In the genomic region with DNA sequence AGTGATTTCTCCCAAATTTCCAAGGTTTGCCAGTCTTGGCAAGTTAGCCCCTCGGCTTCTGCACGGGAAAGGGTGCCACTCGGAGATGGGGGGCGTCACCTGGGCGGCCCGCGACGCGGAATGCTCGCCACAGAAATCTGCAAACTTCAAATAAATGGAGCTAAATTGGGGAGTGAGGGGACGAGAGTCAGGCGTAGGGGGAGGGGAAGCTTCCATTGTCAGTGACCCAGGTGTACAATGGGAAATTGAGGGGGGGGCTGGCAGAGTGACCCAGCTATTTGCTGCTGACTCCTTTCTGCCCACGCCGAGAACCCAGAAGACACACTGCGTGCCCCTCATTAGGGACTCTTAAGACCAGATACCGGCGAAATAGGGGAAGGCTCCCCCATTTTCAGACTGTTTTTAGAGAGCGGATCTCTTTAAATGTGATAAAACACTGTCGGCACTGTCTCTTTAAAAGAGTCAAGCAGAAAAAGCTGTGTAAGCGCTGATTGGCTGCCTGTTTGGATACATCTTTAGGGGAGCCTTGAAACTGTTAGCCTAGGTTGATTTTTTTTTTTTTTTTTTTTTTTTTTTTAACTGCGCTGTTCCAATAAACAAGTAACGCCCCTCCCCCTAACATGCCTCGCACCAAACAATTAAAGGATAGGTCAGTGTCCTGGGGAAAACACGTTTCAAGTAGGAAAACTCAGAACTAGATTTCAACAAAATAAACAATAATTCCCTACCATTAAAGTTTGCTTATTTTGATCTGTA, we compare ENCODE assay signal across 8 cellular contexts. TPM values are rescaled to one million over a fixed set of nuclear protein-coding genes. Genes with fewer than 3 reads are reported as not detected.
DNase-seq lines count a peak whose midpoint lies in the region; ATAC-seq and TF ChIP-seq lines count a peak whose summit lies in the region.

No MANE protein-coding gene starts in this region.

- H3K36me3 Mint-ChIP-seq in activated CD4-positive, alpha-beta memory T cell treated with anti-CD3 and anti-CD28 coated beads, Interleukin-2, amount 10 ng/mL, durations not matched to agents 7 days and 5 days (ENCODE audit: low read depth): peaks cover 22% of the 10 kb centered on the region

- TF ChIP-seq CTCF in left lung (IDR thresholded peaks at IDR 0.05): no peak

- peak overlapping the region; percentile 81 for H3K4me3 ChIP-seq in ectodermal cell (ENCODE audit: insufficient read depth, low read depth, low read length)
- H3K4me3 ChIP-seq in left lung: peak overlapping the region; percentile 59 to 73

- CTCF ChIA-PET in activated CD4-positive, alpha-beta memory T cell treated with anti-CD3 and anti-CD28 coated beads, Interleukin-2, amount 10 ng/mL, durations not matched to agents 7 days and 5 days (lab: Charles Lee): interaction anchor here (0.7 to 6.7 kb wide), 7 partner anchors 73 to 226 kb away, joined by 3 to 104 read pairs (median 4); no protein-coding TSS in a partner anchor

- no peaks in the 10 kb centered on the region for H3K27me3 ChIP-seq in ectodermal cell (ENCODE audit: control insufficient read depth, insufficient read depth, low read length, poor library complexity, severe bottlenecking)
- peaks cover 0 to 8% of the 10 kb centered on the region in 2 donors for H3K27me3 ChIP-seq in left lung

- DNase-seq in 8988T: peak; percentile 63
- DNase-seq in HS-5 (ENCODE audit: low read depth): peak; percentile 68
- DNase-seq in NCI-H82 (lab: John Stamatoyannopoulos, UW): peak; percentile 98
- peak; percentile 77 for DNase-seq in activated CD4-positive, alpha-beta memory T cell treated with anti-CD3 and anti-CD28 coated beads, Interleukin-2, amount 10 ng/mL, durations not matched to agents 7 days and 5 days
- peak in 1 of 2 donors; percentile 68 for DNase-seq in left lung
- DNase-seq in stimulated activated CD4-positive, alpha-beta T cell treated with anti-CD3 and anti-CD28 coated beads, Interleukin-4, amount 100 ng/mL, for 1 hour: peak; percentile 44

- H3K4me1 ChIP-seq in ectodermal cell (ENCODE audit: control insufficient read depth, insufficient read depth, low read length) (peaks cover 30% of the 10 kb centered on the region), left lung (peaks cover 18 to 52% of the 10 kb centered on the region in 2 donors)

- WGBS in ectodermal cell, 2 experiments: 0 to 1% methylated on average over 23 of the region's 24 CpGs

- no peaks in the 10 kb centered on the region for H3K9me3 ChIP-seq in ectodermal cell (ENCODE audit: control insufficient read depth, low read length)
- no peaks in the 10 kb centered on the region for H3K9me3 ChIP-seq in left lung

- H3K36me3 ChIP-seq in ectodermal cell (ENCODE audit: control insufficient read depth, insufficient read depth, low read length): no peaks in the 10 kb centered on the region
- H3K36me3 ChIP-seq in left lung: no peaks in the 10 kb centered on the region

- POLR2A ChIA-PET in activated CD4-positive, alpha-beta memory T cell treated with anti-CD3 and anti-CD28 coated beads, Interleukin-2, amount 10 ng/mL, durations not matched to agents 7 days and 5 days (lab: Charles Lee): interaction anchor here (0.6 to 2.5 kb wide), 14 partner anchors 21 to 462 kb away, joined by 3 to 60 read pairs (median 4); a partner anchor contains a TSS

- peak overlapping the region; percentile 95 for H3K27ac ChIP-seq in ectodermal cell (ENCODE audit: insufficient read depth, low read depth, low read length, poor library complexity, severe bottlenecking)
- H3K27ac ChIP-seq in left lung: peak overlapping the region; percentile 82 to 85

- H3K27me3 Mint-ChIP-seq in activated CD4-positive, alpha-beta memory T cell treated with anti-CD3 and anti-CD28 coated beads, Interleukin-2, amount 10 ng/mL, durations not matched to agents 7 days and 5 days: no peaks in the 10 kb centered on the region

- ATAC-seq in GM18517 (IDR thresholded peaks at IDR 0.05; ENCODE audit: unreplicated experiment) (peak; percentile 53), left lung (peak; percentile 73)

- intact Hi-C loops in left lung (cut with DNase I): loop anchor here in 1 of 2 donors (5.0 to 10.0 kb wide), 2 partner anchors 80 to 93 kb away; no protein-coding TSS in a partner anchor

- H3K27ac Mint-ChIP-seq in activated CD4-positive, alpha-beta memory T cell treated with anti-CD3 and anti-CD28 coated beads, Interleukin-2, amount 10 ng/mL, durations not matched to agents 7 days and 5 days: peak overlapping the region; percentile 95

- H3K4me1 Mint-ChIP-seq in activated CD4-positive, alpha-beta memory T cell treated with anti-CD3 and anti-CD28 coated beads, Interleukin-2, amount 10 ng/mL, durations not matched to agents 7 days and 5 days: peaks cover 64% of the 10 kb centered on the region

- peak overlapping the region; percentile 90 for H3K4me3 Mint-ChIP-seq in activated CD4-positive, alpha-beta memory T cell treated with anti-CD3 and anti-CD28 coated beads, Interleukin-2, amount 10 ng/mL, durations not matched to agents 7 days and 5 days

- no peaks in the 10 kb centered on the region for H3K9me3 Mint-ChIP-seq in activated CD4-positive, alpha-beta memory T cell treated with anti-CD3 and anti-CD28 coated beads, Interleukin-2, amount 10 ng/mL, durations not matched to agents 7 days and 5 days

RNA-seq across cellular contexts. Expression of a gene that starts 1.2 kb away (rescaled TPM):
- total RNA-seq in activated CD4-positive, alpha-beta memory T cell treated with anti-CD3 and anti-CD28 coated beads, Interleukin-2, amount 10 ng/mL, durations not matched to agents 7 days and 5 days: 10 to 100 TPM; 90.0 TPM
- 165 TPM for polyA plus RNA-seq in ectodermal cell (2013, experiment 1 of 4)
- 166 TPM for polyA plus RNA-seq in ectodermal cell (2013, experiment 2 of 4)
- 129 TPM for polyA plus RNA-seq in ectodermal cell (2013, experiment 3 of 4)
- 145 TPM for polyA plus RNA-seq in ectodermal cell (2013, experiment 4 of 4)
- total RNA-seq in left lung: 10 to 100 TPM; 33.0 to 35.2 TPM
